In genomic region chr9:126847051-126847450, GRCh38 we compare ENCODE assay signal across 29 cellular contexts.
"Had no signal": no experiment of that assay in that cellular context is flagged by ENCODE, and none has a peak within 500 bp of the region (broad histone marks: within the 10 kb centered on the region; RNA-seq: fewer than 3 reads in every experiment).

No MANE protein-coding gene starts in this region.

- H3K36me3 ChIP-seq: neutrophil, ovary, spleen, suprapubic skin, tibial artery, transverse colon, upper lobe of right lung, uterus had no signal

- H3K4me1 ChIP-seq: parathyroid adenoma, spleen, testis, tibial artery, transverse colon, upper lobe of right lung, uterus had no signal

- H3K4me2 ChIP-seq: smooth muscle cell had no signal

- H3K27ac Mint-ChIP-seq: naive thymus-derived CD4-positive, alpha-beta T cell; natural killer cell; nephron; stimulated activated memory B cell treated with anti-CD40 and anti-IgM and Interleukin-4, amounts not matched to agents 10 μg/mL and 1 μg/mL and 100 μg/mL, for 72 hours; stimulated activated naive CD8-positive, alpha-beta T cell treated with anti-CD3 and anti-CD28 coated beads, Interleukin-15, amount 100 ng/mL, for 72 hours; type B pancreatic cell had no signal

- DNase-seq: naive thymus-derived CD4-positive, alpha-beta T cell; natural killer cell; nucleus accumbens; ovary; psoas muscle; right cardiac atrium; spleen; stimulated activated CD4-positive, alpha-beta T cell treated with anti-CD3 and anti-CD28 coated beads, Interleukin-12 subunit alpha, Interleukin-12 subunit beta, amount 100 ng/mL, for 4 hours; stimulated activated CD4-positive, alpha-beta T cell treated with anti-CD3 and anti-CD28 coated beads, Interleukin-1b, Interleukin-23, amount 100 ng/mL, for 48 hours; stimulated activated CD4-positive, alpha-beta T cell treated with anti-CD3 and anti-CD28 coated beads, Interleukin-4, amount 100 ng/mL, for 1 hour; stimulated activated CD4-positive, alpha-beta T cell treated with anti-CD3 and anti-CD28 coated beads, Interleukin-4, amount 100 ng/mL, for 4 hours; stimulated activated CD8-positive, alpha-beta memory T cell treated with anti-CD3 and anti-CD28 coated beads, Interleukin-4, amount 100 ng/mL, for 48 hours; stimulated activated naive CD4-positive, alpha-beta T cell; stimulated activated naive CD8-positive, alpha-beta T cell treated with anti-CD3 and anti-CD28 coated beads, Interleukin-15, amount 100 ng/mL, for 72 hours; stimulated activated naive CD8-positive, alpha-beta T cell treated with anti-CD3 and anti-CD28 coated beads, Interleukin-15, Interleukin-2, amounts not matched to agents 100 U/mL and 50 U/mL, for 24 hours; substantia nigra; testis; tibial artery; transverse colon; upper lobe of right lung; uterus had no signal

- H3K27ac ChIP-seq: neutrophil, ovary, parathyroid adenoma, psoas muscle, spleen, suprapubic skin, testis, tibial artery, transverse colon, upper lobe of right lung, uterus had no signal

- H3K36me3 Mint-ChIP-seq: naive thymus-derived CD4-positive, alpha-beta T cell; natural killer cell; stimulated activated memory B cell treated with anti-CD40 and anti-IgM and Interleukin-4, amounts not matched to agents 10 μg/mL and 1 μg/mL and 100 μg/mL, for 72 hours; type B pancreatic cell had no signal

- H2AFZ ChIP-seq: parathyroid adenoma had no signal

- H3K79me2 ChIP-seq: parathyroid adenoma had no signal

- H3K4me3 Mint-ChIP-seq: naive thymus-derived CD4-positive, alpha-beta T cell; natural killer cell; nephron; stimulated activated memory B cell treated with anti-CD40 and anti-IgM and Interleukin-4, amounts not matched to agents 10 μg/mL and 1 μg/mL and 100 μg/mL, for 72 hours; stimulated activated naive CD8-positive, alpha-beta T cell treated with anti-CD3 and anti-CD28 coated beads, Interleukin-15, amount 100 ng/mL, for 72 hours; type B pancreatic cell had no signal

- H3K9me3 ChIP-seq: neutrophil, ovary, psoas muscle, spleen, suprapubic skin, testis, tibial artery, transverse colon, upper lobe of right lung, uterus had no signal

- H3K9ac ChIP-seq: parathyroid adenoma had no signal

- H3K9me3 Mint-ChIP-seq: natural killer cell; nephron; stimulated activated memory B cell treated with anti-CD40 and anti-IgM and Interleukin-4, amounts not matched to agents 10 μg/mL and 1 μg/mL and 100 μg/mL, for 72 hours; stimulated activated naive CD8-positive, alpha-beta T cell treated with anti-CD3 and anti-CD28 coated beads, Interleukin-15, amount 100 ng/mL, for 72 hours; type B pancreatic cell had no signal

- H3K4me3 ChIP-seq: ovary, psoas muscle, skin epidermis, smooth muscle cell, spleen, suprapubic skin, testis, tibial artery, transverse colon, upper lobe of right lung, uterus had no signal

- H3K27me3 ChIP-seq: ovary, testis, uterus had no signal
